ENCODE assay signal across 23 cellular contexts in genomic region chr2:197614532-197614931, GRCh38.
DNase-seq lines count a peak whose midpoint lies in the region; ATAC-seq, FAIRE-seq and TF ChIP-seq lines count a peak whose summit lies in the region.
"Had no signal": no experiment of that assay in that cellular context is flagged by ENCODE, and none has a peak within 500 bp of the region (broad histone marks: within the 10 kb centered on the region; RNA-seq: fewer than 3 reads in every experiment).

No MANE protein-coding gene starts in this region.

- H3K79me2 ChIP-seq in keratinocyte (ENCODE audit: control insufficient read depth, insufficient read depth, low read length) = no peaks in the 10 kb centered on the region

- H3K4me2 ChIP-seq in keratinocyte (ENCODE audit: control insufficient read depth, extremely low read depth, insufficient read depth, low read depth, low read length) = peak overlapping the region; percentile 39

- POLR2A ChIA-PET in MCF 10A (lab: Yijun Ruan, JAX) = interaction anchor here (0.8 to 4.5 kb wide), 7 partner anchors 15 to 161 kb away, joined by 3 to 42 read pairs (median 16); partner anchors contain the start of genes COQ10B, HSPD1, HSPE1 and MOB4
- POLR2A ChIA-PET in WTC11 (lab: Charles Lee) = interaction anchor here (0.6 kb wide), 1 partner anchor 54 kb away, joined by 5 read pairs; no protein-coding TSS in a partner anchor

- H3K27me3 ChIP-seq in breast epithelium (no peaks in the 10 kb centered on the region), keratinocyte (ENCODE audit: control insufficient read depth, extremely low read depth, insufficient read depth, low read length) (no peaks in the 10 kb centered on the region), upper lobe of right lung (no peaks in the 10 kb centered on the region)
- H3K27me3 ChIP-seq: body of pancreas, MG63, stomach had no signal

- H3K36me3 ChIP-seq in breast epithelium (no peaks in the 10 kb centered on the region), keratinocyte (ENCODE audit: control insufficient read depth in 2 of 2, extremely low read depth in 1 of 2, insufficient read depth in 2 of 2, low read length in 2 of 2) (no peaks in the 10 kb centered on the region), upper lobe of right lung (no peaks in the 10 kb centered on the region)
- H3K36me3 ChIP-seq: MG63, WERI-Rb-1 had no signal

- ATAC-seq in WTC11 = 0 out of 2 replicates have a peak, but pooled peaks have one; percentile 24
- ATAC-seq in upper lobe of right lung = peak; percentile 71
- ATAC-seq in HG02642 (IDR thresholded peaks at IDR 0.05; ENCODE audit: poor library complexity, unreplicated experiment) = no peak
- ATAC-seq: body of pancreas, sciatic nerve had no signal

- H3K4me1 Mint-ChIP-seq in MCF 10A (ENCODE audit: insufficient read depth, unreplicated experiment) = peaks cover 22% of the 10 kb centered on the region
- peaks cover 39% of the 10 kb centered on the region for H3K4me1 Mint-ChIP-seq in WTC11

- no TSS peak for BruUV-seq in MCF 10A (replicated peaks; lab: Mats Ljungman, UMichigan)

- H3K9me3 Mint-ChIP-seq in MCF 10A (ENCODE audit: unreplicated experiment) = no peaks in the 10 kb centered on the region
- peaks cover 7% of the 10 kb centered on the region for H3K9me3 Mint-ChIP-seq in WTC11
- H3K9me3 Mint-ChIP-seq: activated CD4-positive, alpha-beta memory T cell treated with anti-CD3 and anti-CD28 coated beads, Interleukin-2, amount 10 ng/mL, durations not matched to agents 7 days and 5 days; activated T-cell treated with anti-CD3 and anti-CD28 coated beads, Interleukin-2, amount 50 U/mL, for 4 hours; CD4-positive, alpha-beta T cell had no signal

- H2AFZ ChIP-seq in keratinocyte (ENCODE audit: control insufficient read depth, low read length) = peak overlapping the region; percentile 4

- no peak overlapping the region for H3K9ac ChIP-seq in keratinocyte (ENCODE audit: control insufficient read depth, extremely low read depth, insufficient read depth, low read length)

- CTCF ChIA-PET in MCF 10A (lab: Yijun Ruan, JAX) (interaction anchor here (0.6 to 3.9 kb wide), 5 partner anchors 38 to 162 kb away, joined by 3 to 18 read pairs (median 3); partner anchors contain the start of genes HSPD1 and HSPE1), WTC11 (lab: Charles Lee) (no interaction called here)

- no peak overlapping the region for H3K4me3 Mint-ChIP-seq in MCF 10A (ENCODE audit: unreplicated experiment)
- H3K4me3 Mint-ChIP-seq in WTC11 = no peak overlapping the region
- H3K4me3 Mint-ChIP-seq: activated CD4-positive, alpha-beta memory T cell treated with anti-CD3 and anti-CD28 coated beads, Interleukin-2, amount 10 ng/mL, durations not matched to agents 7 days and 5 days; activated naive CD8-positive, alpha-beta T cell; activated T-cell treated with anti-CD3 and anti-CD28 coated beads, Interleukin-2, amount 50 U/mL, for 4 hours; CD4-positive, alpha-beta T cell had no signal

- TF ChIP-seq POLR2A in breast epithelium (IDR thresholded peaks at IDR 0.05) = no peak

- no peaks in the 10 kb centered on the region for H4K20me1 ChIP-seq in keratinocyte (ENCODE audit: control insufficient read depth, extremely low read depth, insufficient read depth, low read length)

- H3K9me1 ChIP-seq in keratinocyte (ENCODE audit: control insufficient read depth, extremely low read depth, insufficient read depth, low read length) = peaks cover 5% of the 10 kb centered on the region

- no peaks in the 10 kb centered on the region for H3K4me1 ChIP-seq in breast epithelium
- H3K4me1 ChIP-seq in keratinocyte (ENCODE audit: control insufficient read depth, extremely low read depth, insufficient read depth, low read length) = peaks cover 15% of the 10 kb centered on the region
- peaks cover 11% of the 10 kb centered on the region for H3K4me1 ChIP-seq in upper lobe of right lung
- H3K4me1 ChIP-seq: body of pancreas had no signal

- H3K27ac Mint-ChIP-seq in MCF 10A (ENCODE audit: low read depth, unreplicated experiment) (peak overlapping the region; percentile 9), WTC11 (no peak overlapping the region)
- H3K27ac Mint-ChIP-seq: activated CD4-positive, alpha-beta memory T cell treated with anti-CD3 and anti-CD28 coated beads, Interleukin-2, amount 10 ng/mL, durations not matched to agents 7 days and 5 days; activated naive CD8-positive, alpha-beta T cell; CD4-positive, alpha-beta T cell had no signal

- H3K27me3 Mint-ChIP-seq in MCF 10A (ENCODE audit: insufficient read depth, unreplicated experiment) (no peaks in the 10 kb centered on the region), WTC11 (ENCODE audit: low read depth) (peaks cover 19% of the 10 kb centered on the region)
- H3K27me3 Mint-ChIP-seq: activated naive CD8-positive, alpha-beta T cell; CD4-positive, alpha-beta T cell had no signal

- H3K4me3 ChIP-seq in breast epithelium (no peak overlapping the region), keratinocyte (ENCODE audit: control insufficient read depth in 2 of 3, extremely low read depth in 1 of 3, insufficient read depth in 2 of 3, low read depth in 1 of 3, low read length in 3 of 3) (no peak overlapping the region), upper lobe of right lung (no peak overlapping the region)
- H3K4me3 ChIP-seq: body of pancreas, MG63, stomach had no signal

- DNase-seq in MCF 10A (ENCODE audit: unreplicated experiment) (no peak), breast epithelium (ENCODE audit: low spot score in 2 of 2) (no peak), WTC11 (ENCODE audit: low spot score) (no peak), keratinocyte (ENCODE audit: low read depth, low spot score) (no peak), upper lobe of right lung (no peak), cardiac septum (ENCODE audit: low spot score) (no peak), activated gamma-delta T cell treated with Interleukin-2 at 50 U/mL for 16 hours (no peak)
- DNase-seq: ACHN; activated CD4-positive, alpha-beta memory T cell treated with anti-CD3 and anti-CD28 coated beads, Interleukin-2, amount 10 ng/mL, durations not matched to agents 7 days and 5 days; activated T-cell treated with anti-CD3 and anti-CD28 coated beads, Interleukin-2, amount 50 U/mL, for 4 hours; body of pancreas; CD4-positive, alpha-beta T cell; dermis blood vessel endothelial cell; islet precursor cell; MG63; NCI-H1930; NK-92 treated with Interleukin-12 subunit alpha and Interleukin-12 subunit beta, amount 100 ng/mL, for 24 hours; stomach; T-helper 1 cell; WERI-Rb-1 had no signal

- no peak for FAIRE-seq in keratinocyte (lab: Jason Lieb, UNC)

- H3K36me3 Mint-ChIP-seq in MCF 10A (ENCODE audit: insufficient read depth, unreplicated experiment) (no peaks in the 10 kb centered on the region), WTC11 (peaks cover 6% of the 10 kb centered on the region; the same call in 1 of the 2 replicates)
- H3K36me3 Mint-ChIP-seq: activated naive CD8-positive, alpha-beta T cell had no signal

- dilution Hi-C loops in keratinocyte (cut with MboI; ENCODE audit: extremely low pct_ligation_motif_present, low sequenced_read_pairs) = no loop called here

- H3K9me3 ChIP-seq in breast epithelium (no peaks in the 10 kb centered on the region), keratinocyte (ENCODE audit: control insufficient read depth, low read depth, low read length) (no peaks in the 10 kb centered on the region), upper lobe of right lung (no peaks in the 10 kb centered on the region)
- H3K9me3 ChIP-seq: body of pancreas, MG63, stomach had no signal

- intact Hi-C loops in MCF 10A (cut with micrococcal nuclease) (no loop called here), breast epithelium (cut with DNase I; ENCODE audit: low total_unique reads) (no loop called here), upper lobe of right lung (cut with DNase I) (no loop called here), cardiac septum (cut with DNase I) (no loop called here)

- H3K27ac ChIP-seq in breast epithelium (no peak overlapping the region), keratinocyte (ENCODE audit: control insufficient read depth, insufficient read depth, low read length) (no peak overlapping the region), upper lobe of right lung (no peak overlapping the region)
- H3K27ac ChIP-seq: body of pancreas, WERI-Rb-1 had no signal

- TF ChIP-seq CTCF in MCF 10A (IDR thresholded peaks at IDR 0.05; ENCODE audit: unreplicated experiment) (no peak), breast epithelium (IDR thresholded peaks at IDR 0.05) (no peak), WTC11 (IDR thresholded peaks at IDR 0.05) (no peak), keratinocyte (optimal IDR thresholded peaks at IDR 0.05 in 1 of 3, IDR thresholded peaks at IDR 0.05 in 1 of 3, conservative IDR thresholded peaks at IDR 0.05 in 1 of 3; ENCODE audit: extremely low read depth in 1 of 3, insufficient read depth in 2 of 3, low read length in 3 of 3) (no peak), upper lobe of right lung (IDR thresholded peaks at IDR 0.05) (no peak)

TF ChIP-seq in WTC11, 78 proteins besides CTCF, POLR2A, EP300 and RAD21 (continues in another document):
- TF ChIP-seq TCF7 (CRISPR knock-in tag; IDR thresholded peaks at IDR 0.05; ENCODE audit: low read depth) = no peak
- no peak for TF ChIP-seq TEAD1 (CRISPR knock-in tag; IDR thresholded peaks at IDR 0.05)
- TF ChIP-seq OVOL2 (CRISPR knock-in tag; IDR thresholded peaks at IDR 0.05; ENCODE audit: borderline replicate concordance) = no peak
- TF ChIP-seq EMX1 (CRISPR knock-in tag; IDR thresholded peaks at IDR 0.05) = no peak
- no peak for TF ChIP-seq ZNF232 (CRISPR knock-in tag; IDR thresholded peaks at IDR 0.05)
- TF ChIP-seq FOXK1 (CRISPR knock-in tag; IDR thresholded peaks at IDR 0.05) = no peak
- TF ChIP-seq HMGA2 (CRISPR knock-in tag; IDR thresholded peaks at IDR 0.05) = no peak
- TF ChIP-seq E2F1 (CRISPR knock-in tag; IDR thresholded peaks at IDR 0.05) = no peak
- no peak for TF ChIP-seq ZNF121 (CRISPR knock-in tag; IDR thresholded peaks at IDR 0.05)
- no peak for TF ChIP-seq ZNF263 (CRISPR knock-in tag; IDR thresholded peaks at IDR 0.05; ENCODE audit: low read depth)
